In genomic region chr7:7639421-7639820, GRCh38 we compare ENCODE assay signal across 8 cellular contexts. TPM values are rescaled to one million over a fixed set of nuclear protein-coding genes. Genes with fewer than 3 reads are reported as not detected.
A peak's percentile ranks its signal among the peaks of the same experiment; 100 is the strongest.
DNase-seq lines count a peak whose midpoint lies in the region; ATAC-seq, FAIRE-seq and TF ChIP-seq lines count a peak whose summit lies in the region.

No MANE protein-coding gene starts in this region.

- peaks cover 12% of the 10 kb centered on the region for H3K4me1 ChIP-seq in OCI-LY3 (ENCODE audit: low read length)
- no peaks in the 10 kb centered on the region for H3K4me1 ChIP-seq in endodermal cell (ENCODE audit: control insufficient read depth, insufficient read depth, low read length)
- H3K4me1 ChIP-seq in parathyroid adenoma, result peaks cover 6% of the 10 kb centered on the region

- DNase-seq in DMS53 (lab: John Stamatoyannopoulos, UW) (peak; percentile 48), endodermal cell (no peak), NCI-H82 treated with DMSO at 0.1 percent for 48 hours (lab: John Stamatoyannopoulos, UW; ENCODE audit: unreplicated experiment) (no peak), NCI-H2029 (lab: John Stamatoyannopoulos, UW) (no peak), H54 (ENCODE audit: insufficient read length, low spot score) (no peak)

- ATAC-seq in GM21786 (IDR thresholded peaks at IDR 0.05; ENCODE audit: unreplicated experiment), result no peak

- TF ChIP-seq POLR2A in H54 (IDR thresholded peaks at IDR 0.05; ENCODE audit: low read depth, low read length), result no peak

- peaks cover 23% of the 10 kb centered on the region for H3K36me3 Mint-ChIP-seq in endodermal cell (ENCODE audit: low read depth)

- H3K27ac Mint-ChIP-seq in endodermal cell, result peak overlapping the region; percentile 99

- 0 to 45% methylated on average over 1 to 5 of the region's 5 CpGs for WGBS in endodermal cell (ENCODE audit: insufficient coverage in 1 of 2, insufficient read length in 1 of 2), 2 experiments

- H3K27ac ChIP-seq in OCI-LY3 (ENCODE audit: low read length) (peak overlapping the region; percentile 53), endodermal cell (ENCODE audit: low read depth, low read length) (no peak overlapping the region), parathyroid adenoma (peak overlapping the region; percentile 87)

- TF ChIP-seq CTCF in OCI-LY3 (IDR thresholded peaks at IDR 0.05; ENCODE audit: low read depth, low read length) (no peak), endodermal cell (conservative IDR thresholded peaks at IDR 0.05) (no peak), parathyroid adenoma (IDR thresholded peaks at IDR 0.05) (no peak)

- no peak for FAIRE-seq in H54 (lab: Jason Lieb, UNC)

- peaks cover 14% of the 10 kb centered on the region for H3K79me2 ChIP-seq in OCI-LY3 (ENCODE audit: low read length)
- H3K79me2 ChIP-seq in parathyroid adenoma, result peaks cover 18% of the 10 kb centered on the region

- H2AFZ ChIP-seq in OCI-LY3 (ENCODE audit: low read depth, low read length) (0 out of 2 replicates have a peak overlapping the region, but pooled peaks have one; percentile 54), parathyroid adenoma (peak overlapping the region; percentile 89)

- H3K4me3 ChIP-seq in OCI-LY3 (ENCODE audit: low read length) (peak overlapping the region; percentile 82), endodermal cell (ENCODE audit: low read length) (peak overlapping the region; percentile 96), parathyroid adenoma (ENCODE audit: low read depth, low read length) (peak overlapping the region; percentile 92)

- H3K4me1 Mint-ChIP-seq in endodermal cell, result peaks cover 19% of the 10 kb centered on the region

- no peaks in the 10 kb centered on the region for H3K9me3 ChIP-seq in OCI-LY3 (ENCODE audit: insufficient read depth, low read length)
- no peaks in the 10 kb centered on the region for H3K9me3 ChIP-seq in endodermal cell (ENCODE audit: control insufficient read depth, low read length)
- no peaks in the 10 kb centered on the region for H3K9me3 ChIP-seq in parathyroid adenoma (ENCODE audit: control insufficient read depth, low read length)

- H3K9me3 Mint-ChIP-seq in endodermal cell, result no peaks in the 10 kb centered on the region

- no peaks in the 10 kb centered on the region for H4K20me1 ChIP-seq in OCI-LY3 (ENCODE audit: insufficient read depth, low read length)

- H3K27me3 ChIP-seq in OCI-LY3 (ENCODE audit: low read depth, low read length), result no peaks in the 10 kb centered on the region
- H3K27me3 ChIP-seq in endodermal cell (ENCODE audit: control insufficient read depth, insufficient read depth, low read length, poor library complexity, severe bottlenecking), result no peaks in the 10 kb centered on the region
- H3K27me3 ChIP-seq in parathyroid adenoma (ENCODE audit: control insufficient read depth, insufficient read depth, low read length), result no peaks in the 10 kb centered on the region

- H3K4me2 ChIP-seq in OCI-LY3 (ENCODE audit: low read length) (peak overlapping the region; percentile 93), parathyroid adenoma (ENCODE audit: low read length) (peak overlapping the region; percentile 94)

- H3K36me3 ChIP-seq in OCI-LY3 (replicated peaks; ENCODE audit: low read depth, low read length), result no peaks in the 10 kb centered on the region
- peaks cover 9% of the 10 kb centered on the region for H3K36me3 ChIP-seq in endodermal cell (ENCODE audit: control insufficient read depth, insufficient read depth, low read length)
- no peaks in the 10 kb centered on the region for H3K36me3 ChIP-seq in parathyroid adenoma (ENCODE audit: control insufficient read depth, insufficient read depth, low read length)

- H3K9ac ChIP-seq in OCI-LY3 (ENCODE audit: low read length) (peak overlapping the region; percentile 70), endodermal cell (ENCODE audit: extremely low read depth, low read length, poor library complexity, severe bottlenecking) (peak overlapping the region; percentile 79), parathyroid adenoma (no peak overlapping the region)

- peak overlapping the region; percentile 100 for H3K4me3 Mint-ChIP-seq in endodermal cell

- no peaks in the 10 kb centered on the region for H3K27me3 Mint-ChIP-seq in endodermal cell (ENCODE audit: insufficient read depth)

RNA-seq across cellular contexts. Expression of gene UMAD1, which starts 1.1 kb away (rescaled TPM):
- total RNA-seq in endodermal cell, result 10 to 100 TPM in 1 of 2 donors, 1 to 10 TPM in 1; 9.7 to 10.3 TPM
- 13.6 TPM for polyA plus RNA-seq in endodermal cell (2013, experiment 1 of 2)
- polyA plus RNA-seq in endodermal cell (2013, experiment 2 of 2), result 12.0 TPM
